Comparison of ENCODE assay signal across 8 cellular contexts in the genomic region with DNA sequence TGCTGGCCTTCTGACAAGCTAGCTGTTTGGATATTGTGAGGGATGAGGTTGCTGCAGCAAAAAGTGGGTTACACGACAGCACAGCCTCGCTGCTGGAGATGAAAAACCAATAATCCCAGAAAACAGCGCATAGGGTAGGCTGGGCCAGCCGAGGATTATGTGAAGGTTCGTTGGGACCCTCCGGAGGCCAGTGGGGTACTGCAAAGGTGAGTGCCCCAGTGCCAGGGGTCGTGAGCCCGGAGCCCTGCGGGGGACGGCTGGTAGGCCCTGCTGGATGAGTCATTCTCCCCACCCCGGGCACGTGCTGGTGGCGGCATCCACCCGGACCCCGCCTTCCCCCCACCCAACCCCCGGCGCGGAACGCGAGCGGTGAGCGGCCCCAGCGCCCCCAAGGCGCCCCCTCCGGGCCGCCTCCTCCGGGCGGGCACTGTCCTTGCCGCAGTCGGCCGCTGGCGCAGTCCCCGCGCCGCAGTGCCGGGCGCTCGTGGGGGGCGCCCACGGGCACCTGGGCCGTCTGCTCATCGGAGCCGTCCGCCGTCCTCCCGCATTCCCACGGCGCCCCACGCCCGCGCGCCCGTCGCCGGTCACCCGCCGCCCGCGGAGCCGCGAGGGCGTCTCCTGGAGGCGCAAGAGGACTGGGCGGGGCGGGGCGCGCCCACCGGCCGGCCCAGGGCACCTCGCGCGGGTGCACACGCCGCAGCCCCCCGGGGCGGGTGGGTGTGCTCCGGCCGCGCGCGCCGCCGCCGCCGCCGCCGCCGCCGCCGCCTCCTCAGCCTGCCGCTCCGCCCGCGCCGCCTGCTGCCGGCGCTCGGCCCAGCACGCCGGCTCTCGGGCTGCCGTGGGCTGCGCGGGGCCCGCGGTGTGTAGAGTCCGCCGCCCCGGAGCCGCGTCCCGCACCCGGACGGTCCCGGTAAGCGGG. TPM values are rescaled to one million over a fixed set of nuclear protein-coding genes. Genes with fewer than 3 reads are reported as not detected.
A peak's percentile ranks its signal among the peaks of the same experiment; 100 is the strongest.
DNase-seq lines count a peak whose midpoint lies in the region; ATAC-seq and TF ChIP-seq lines count a peak whose summit lies in the region.

A gene (plus strand): TSS at position 794 of the 919 bp plus-strand sequence. CDS start 13,014 bp downstream, outside the sequence.

- TF ChIP-seq CTCF in BJ (IDR thresholded peaks at IDR 0.05; ENCODE audit: insufficient read depth, low read depth, low read length) = no peak
- no peak for TF ChIP-seq CTCF in HL-60 (IDR thresholded peaks at IDR 0.05; ENCODE audit: insufficient read depth, low read length)
- TF ChIP-seq CTCF in right atrium auricular region (IDR thresholded peaks at IDR 0.05) = no peak
- no peak for TF ChIP-seq CTCF in osteoblast (IDR thresholded peaks at IDR 0.05; ENCODE audit: extremely low read depth, low read depth, low read length)

- POLR2A ChIA-PET in BJ (lab: Charles Lee) = no interaction called here

- no peaks in the 10 kb centered on the region for H3K9me3 ChIP-seq in right atrium auricular region
- H3K9me3 ChIP-seq in osteoblast (ENCODE audit: low read depth, low read length) = no peaks in the 10 kb centered on the region

- intact Hi-C loops in sciatic nerve (cut with DNase I) = no loop called here

- H3K36me3 ChIP-seq in BJ (ENCODE audit: control insufficient read depth, insufficient read depth, low read length) (no peaks in the 10 kb centered on the region), right atrium auricular region (no peaks in the 10 kb centered on the region), osteoblast (ENCODE audit: insufficient read depth, low read length) (no peaks in the 10 kb centered on the region)

- no peaks in the 10 kb centered on the region for H3K79me2 ChIP-seq in osteoblast (ENCODE audit: insufficient read depth, low read length)

- peak; percentile 20 for ATAC-seq in sciatic nerve

- peaks cover 0 to 15% of the 10 kb centered on the region in 2 donors for H3K4me1 ChIP-seq in right atrium auricular region
- peaks cover 6% of the 10 kb centered on the region for H3K4me1 ChIP-seq in osteoblast (ENCODE audit: insufficient read depth, low read length)

- H3K27ac ChIP-seq in HL-60 (replicated peaks) = no peak within 1 kb of the TSS
- H3K27ac ChIP-seq in right atrium auricular region = no peak within 1 kb of the TSS
- H3K27ac ChIP-seq in osteoblast (ENCODE audit: low read depth, low read length) = no peak within 1 kb of the TSS

- H3K4me3 ChIP-seq in BJ (ENCODE audit: low read depth, low read length) = peak within 1 kb of the TSS; percentile 11; the same call in 1 of the 2 replicates
- peak within 1 kb of the TSS; percentile 21 for H3K4me3 ChIP-seq in HL-60 (replicated peaks; ENCODE audit: insufficient read depth, low read length)
- peak within 1 kb of the TSS; percentile 28 to 53 for H3K4me3 ChIP-seq in right atrium auricular region
- no peak within 1 kb of the TSS for H3K4me3 ChIP-seq in osteoblast (ENCODE audit: insufficient read depth, low read length)

- H4K20me1 ChIP-seq in osteoblast (ENCODE audit: insufficient read depth, low read length) = no peaks in the 10 kb centered on the region

- no peak for DNase-seq in BJ (ENCODE audit: low read depth)
- DNase-seq in HL-60 (ENCODE audit: low read depth in 1 of 2, low spot score in 1 of 2) = no peak
- DNase-seq in activated naive CD4-positive, alpha-beta T cell treated with Interleukin-2 at 50 U/mL for 16 hours = peak; percentile 16
- DNase-seq in right atrium auricular region (ENCODE audit: low spot score) = no peak
- no peak for DNase-seq in sciatic nerve (ENCODE audit: low spot score)
- DNase-seq in NCI-H510A (lab: John Stamatoyannopoulos, UW) = no peak
- DNase-seq in osteoblast (ENCODE audit: insufficient read length, low spot score, missing footprints) = no peak
- no peak for DNase-seq in SIG-M5 treated with dmso at 0.1 percent for 504 hours (lab: John Stamatoyannopoulos, UW; ENCODE audit: unreplicated experiment)

- H3K27me3 ChIP-seq in BJ (ENCODE audit: control insufficient read depth, insufficient read depth, low read length) (peaks cover 29% of the 10 kb centered on the region), HL-60 (ENCODE audit: insufficient read depth, poor library complexity, severe bottlenecking) (peaks cover 33% of the 10 kb centered on the region), right atrium auricular region (no peaks in the 10 kb centered on the region), osteoblast (ENCODE audit: insufficient read depth, low read length) (peaks cover 65% of the 10 kb centered on the region)

- CTCF ChIA-PET in BJ (lab: Yijun Ruan, JAX) = no interaction called here

- no peak within 1 kb of the TSS for H3K4me2 ChIP-seq in osteoblast (ENCODE audit: insufficient read depth, low read length)

- no peak within 1 kb of the TSS for H2AFZ ChIP-seq in osteoblast (ENCODE audit: low read length)

RNA-seq across cellular contexts. Expression of the gene that starts here (rescaled TPM):
- polyA plus RNA-seq in BJ (2011; rRNA removed) = 0.02 and 0.09 TPM in 2 replicates
- polyA minus RNA-seq in BJ (2011; rRNA and poly(A)+ RNA removed) = 0.05 TPM in 1 of 2 replicates, not detected in the other
- total RNA-seq in right atrium auricular region (under 1 TPM in 1 of 2 donors, not detected in 1; 0.67 TPM), sciatic nerve (0.45 TPM), osteoblast (under 0.01 TPM in 1 of 2 replicates, not detected in the other)

Comparison
In these comparisons a context has a peak if more than half of its experiments do, and no peak if none do; other contexts are left out.
1. Peak in ATAC-seq in sciatic nerve; RNA of the gene not detected or under 1 TPM.